Comparison of ENCODE assay signal across 20 cellular contexts in the genomic region with DNA sequence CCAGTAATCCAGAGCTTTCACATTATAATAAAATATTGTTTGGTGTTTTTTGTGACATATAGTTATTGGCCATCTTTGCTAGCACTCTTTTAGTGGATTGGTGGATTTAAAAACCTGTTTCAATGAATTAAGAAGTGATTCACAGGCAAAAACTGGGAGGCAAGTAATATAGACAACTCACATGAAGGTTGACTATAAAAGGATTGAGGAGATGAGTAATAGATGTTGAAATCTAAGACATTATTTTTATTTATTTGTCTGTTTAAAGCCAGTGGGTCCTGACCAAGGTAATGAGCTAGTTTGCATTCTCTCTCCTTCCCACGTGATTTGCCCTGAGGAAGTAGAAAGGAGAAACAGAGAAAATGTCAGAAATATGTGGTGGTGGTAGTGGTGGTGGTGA.
"Had no signal": no experiment of that assay in that cellular context is flagged by ENCODE, and none has a peak within 500 bp of the region (broad histone marks: within the 10 kb centered on the region; RNA-seq: fewer than 3 reads in every experiment).

No MANE protein-coding gene starts in this region.

- H3K4me2 ChIP-seq: smooth muscle cell had no signal

- H3K27me3 ChIP-seq: right lobe of liver, transverse colon, vagina had no signal

- H3K4me3 ChIP-seq: coronary artery, lung, psoas muscle, right lobe of liver, smooth muscle cell, transverse colon, vagina had no signal

- ATAC-seq: activated CD4-positive, alpha-beta T cell treated with anti-CD3 and anti-CD28 coated beads for 36 hours; activated CD8-positive, alpha-beta memory T cell treated with anti-CD3 and anti-CD28 coated beads, Interleukin-2, amount 10 ng/mL, durations not matched to agents 7 days and 5 days; left colon; psoas muscle; right lobe of liver had no signal

- H3K9me3 ChIP-seq: psoas muscle, right lobe of liver, transverse colon, vagina had no signal

- H3K27ac ChIP-seq: coronary artery, psoas muscle, right lobe of liver, transverse colon, vagina had no signal

- DNase-seq: activated CD4-positive, alpha-beta memory T cell treated with anti-CD3 and anti-CD28 coated beads for 36 hours; activated CD4-positive, alpha-beta T cell treated with anti-CD3 and anti-CD28 coated beads for 36 hours; activated CD8-positive, alpha-beta memory T cell treated with anti-CD3 and anti-CD28 coated beads, Interleukin-2, amount 10 ng/mL, durations not matched to agents 7 days and 5 days; activated naive CD4-positive, alpha-beta T cell treated with anti-CD3 and anti-CD28 coated beads, Interleukin-2, amount 50 U/mL, for 16 hours; activated T-cell treated with anti-CD3 and anti-CD28 coated beads, Interleukin-2, amount 50 U/mL, for 1 hour; central memory CD4-positive, alpha-beta T cell; effector CD8-positive, alpha-beta T cell; head of caudate nucleus; immature natural killer cell; left colon; psoas muscle; right lobe of liver; stimulated activated CD4-positive, alpha-beta T cell treated with anti-CD3 and anti-CD28 coated beads, Interleukin-4, amount 100 ng/mL, for 4 hours; stimulated activated CD8-positive, alpha-beta memory T cell treated with anti-CD3 and anti-CD28 coated beads, Interleukin-4, amount 100 ng/mL, for 48 hours; stimulated activated naive CD4-positive, alpha-beta T cell treated with Interleukin-2 at 50 U/mL for 16 hours; transverse colon had no signal

- H3K36me3 ChIP-seq: right lobe of liver, transverse colon, vagina had no signal

- H3K4me1 ChIP-seq: psoas muscle, right lobe of liver, transverse colon, vagina had no signal
